ENCODE assay signal across 11 cellular contexts in the genomic region with DNA sequence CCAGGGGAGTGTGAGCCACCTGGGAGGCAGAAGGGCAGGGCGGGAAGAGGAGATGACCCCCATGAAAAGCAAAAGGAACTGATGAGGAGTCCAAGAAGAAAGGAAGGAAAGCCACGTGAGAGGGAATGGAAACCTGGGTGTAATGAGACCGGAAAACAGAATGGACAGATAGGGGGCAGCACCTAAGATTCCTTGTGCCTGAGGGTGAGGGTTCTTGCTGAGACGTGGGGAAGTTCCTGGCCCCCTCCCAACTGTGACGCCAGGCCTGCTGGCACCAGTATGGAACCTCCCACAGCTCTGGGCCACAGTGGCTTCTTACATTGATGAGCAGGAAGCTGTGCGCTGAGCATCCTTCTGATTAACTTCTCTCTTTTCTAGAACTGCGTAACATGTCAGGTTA. TPM values are rescaled to one million over a fixed set of nuclear protein-coding genes. Genes with fewer than 3 reads are reported as not detected.
DNase-seq lines count a peak whose midpoint lies in the region; ATAC-seq and TF ChIP-seq lines count a peak whose summit lies in the region.
"Had no signal": no experiment of that assay in that cellular context is flagged by ENCODE, and none has a peak within 500 bp of the region (broad histone marks: within the 10 kb centered on the region; RNA-seq: fewer than 3 reads in every experiment).

No MANE protein-coding gene starts in this region.

- DNase-seq in MCF 10A (ENCODE audit: unreplicated experiment) (peak; percentile 45), breast epithelium (ENCODE audit: low spot score in 2 of 2) (no peak), WTC11 (ENCODE audit: low spot score) (peak; percentile 33), iPS DF 19.7 (ENCODE audit: low read depth, low spot score) (peak; percentile 9), testis (peak; percentile 49), AG20443 (ENCODE audit: low spot score) (no peak), GM10266 (ENCODE audit: extremely low spot score) (no peak)
- DNase-seq: activated CD4-positive, CD25-positive, alpha-beta regulatory T cell had no signal

- H3K4me3 Mint-ChIP-seq in MCF 10A (ENCODE audit: unreplicated experiment) (no peak overlapping the region), WTC11 (no peak overlapping the region)
- H3K4me3 Mint-ChIP-seq: brain had no signal

- no peaks in the 10 kb centered on the region for H3K27me3 ChIP-seq in breast epithelium
- H3K27me3 ChIP-seq in testis: no peaks in the 10 kb centered on the region
- H3K27me3 ChIP-seq: BLaER1 had no signal

- H3K4me3 ChIP-seq in breast epithelium (no peak overlapping the region), testis (no peak overlapping the region)
- H3K4me3 ChIP-seq: BLaER1 had no signal

- H3K4me1 ChIP-seq in breast epithelium (no peaks in the 10 kb centered on the region), testis (no peaks in the 10 kb centered on the region)

- peak; percentile 93 for ATAC-seq in WTC11
- no peak for ATAC-seq in GM21360 (IDR thresholded peaks at IDR 0.05; ENCODE audit: unreplicated experiment)

- no peak overlapping the region for H3K27ac ChIP-seq in breast epithelium
- no peak overlapping the region for H3K27ac ChIP-seq in testis
- H3K27ac ChIP-seq: BLaER1 had no signal

- TF ChIP-seq CTCF in MCF 10A (IDR thresholded peaks at IDR 0.05; ENCODE audit: unreplicated experiment) (no peak), breast epithelium (IDR thresholded peaks at IDR 0.05) (no peak), WTC11 (IDR thresholded peaks at IDR 0.05) (no peak), testis (IDR thresholded peaks at IDR 0.05) (no peak), GM10266 (IDR thresholded peaks at IDR 0.05; ENCODE audit: control insufficient read depth, insufficient read depth, low read depth, missing control alignments) (no peak)

- CTCF ChIA-PET in MCF 10A (lab: Yijun Ruan, JAX): interaction anchor here (1.0 to 1.2 kb wide), 3 partner anchors 10 to 510 kb away, joined by 3 to 12 read pairs (median 4); no protein-coding TSS in a partner anchor
- CTCF ChIA-PET in WTC11 (lab: Charles Lee): interaction anchor here (0.7 to 4.1 kb wide), 13 partner anchors 10 to 274 kb away, joined by 3 to 24 read pairs (median 3); partner anchors contain the start of gene TTC7B

- H3K9me3 ChIP-seq in breast epithelium (no peaks in the 10 kb centered on the region), testis (no peaks in the 10 kb centered on the region)
- H3K9me3 ChIP-seq: BLaER1 had no signal

- 69 to 74% methylated on average over 7 of the region's 7 CpGs for WGBS in testis, 2 donors

- intact Hi-C loops in MCF 10A (cut with micrococcal nuclease) (no loop called here), breast epithelium (cut with DNase I; ENCODE audit: low total_unique reads) (no loop called here), testis (cut with DNase I; ENCODE audit: low total_unique reads) (no loop called here)

- no peak overlapping the region for H3K27ac Mint-ChIP-seq in MCF 10A (ENCODE audit: low read depth, unreplicated experiment)
- H3K27ac Mint-ChIP-seq in WTC11: no peak overlapping the region
- H3K27ac Mint-ChIP-seq: brain had no signal

- H3K27me3 Mint-ChIP-seq in MCF 10A (ENCODE audit: insufficient read depth, unreplicated experiment) (no peaks in the 10 kb centered on the region), WTC11 (ENCODE audit: low read depth) (no peaks in the 10 kb centered on the region)
- H3K27me3 Mint-ChIP-seq: brain had no signal

- H3K9me3 Mint-ChIP-seq in MCF 10A (ENCODE audit: unreplicated experiment) (no peaks in the 10 kb centered on the region), WTC11 (no peaks in the 10 kb centered on the region)
- H3K9me3 Mint-ChIP-seq: brain had no signal

- TF ChIP-seq POLR2A in breast epithelium (IDR thresholded peaks at IDR 0.05) (no peak), testis (IDR thresholded peaks at IDR 0.05) (no peak)

- H3K36me3 Mint-ChIP-seq in MCF 10A (ENCODE audit: insufficient read depth, unreplicated experiment) (peaks cover 3% of the 10 kb centered on the region), WTC11 (no peaks in the 10 kb centered on the region)

- H3K4me1 Mint-ChIP-seq in MCF 10A (ENCODE audit: insufficient read depth, unreplicated experiment) (peaks cover 14% of the 10 kb centered on the region), WTC11 (no peaks in the 10 kb centered on the region)
- H3K4me1 Mint-ChIP-seq: brain had no signal

- POLR2A ChIA-PET in MCF 10A (lab: Yijun Ruan, JAX): interaction anchor here (0.6 kb wide), 1 partner anchor 293 kb away, joined by 3 read pairs; no protein-coding TSS in a partner anchor
- POLR2A ChIA-PET in WTC11 (lab: Charles Lee): no interaction called here

- H3K36me3 ChIP-seq in breast epithelium (no peaks in the 10 kb centered on the region), testis (ENCODE audit: low read depth, missing control alignments) (no peaks in the 10 kb centered on the region)

- BruUV-seq in MCF 10A (replicated peaks; lab: Mats Ljungman, UMichigan): no TSS peak

TF ChIP-seq in WTC11, 78 proteins besides CTCF, POLR2A, EP300 and RAD21 (continues in another document):
- TF ChIP-seq STAT6 (CRISPR knock-in tag; conservative IDR thresholded peaks at IDR 0.05; ENCODE audit: low read depth) (no peak), NFE2L1 (CRISPR knock-in tag; IDR thresholded peaks at IDR 0.05) (no peak), HMGA2 (CRISPR knock-in tag; IDR thresholded peaks at IDR 0.05) (no peak), GTF2I (CRISPR knock-in tag; conservative IDR thresholded peaks at IDR 0.05) (no peak), SOX15 (CRISPR knock-in tag; IDR thresholded peaks at IDR 0.05) (no peak), ZNF281 (CRISPR knock-in tag; IDR thresholded peaks at IDR 0.05) (no peak), CREB1 (CRISPR knock-in tag; IDR thresholded peaks at IDR 0.05) (no peak), FOXK1 (CRISPR knock-in tag; IDR thresholded peaks at IDR 0.05) (no peak), EMX1 (CRISPR knock-in tag; IDR thresholded peaks at IDR 0.05) (no peak)
- TF ChIP-seq, protein P1, sequence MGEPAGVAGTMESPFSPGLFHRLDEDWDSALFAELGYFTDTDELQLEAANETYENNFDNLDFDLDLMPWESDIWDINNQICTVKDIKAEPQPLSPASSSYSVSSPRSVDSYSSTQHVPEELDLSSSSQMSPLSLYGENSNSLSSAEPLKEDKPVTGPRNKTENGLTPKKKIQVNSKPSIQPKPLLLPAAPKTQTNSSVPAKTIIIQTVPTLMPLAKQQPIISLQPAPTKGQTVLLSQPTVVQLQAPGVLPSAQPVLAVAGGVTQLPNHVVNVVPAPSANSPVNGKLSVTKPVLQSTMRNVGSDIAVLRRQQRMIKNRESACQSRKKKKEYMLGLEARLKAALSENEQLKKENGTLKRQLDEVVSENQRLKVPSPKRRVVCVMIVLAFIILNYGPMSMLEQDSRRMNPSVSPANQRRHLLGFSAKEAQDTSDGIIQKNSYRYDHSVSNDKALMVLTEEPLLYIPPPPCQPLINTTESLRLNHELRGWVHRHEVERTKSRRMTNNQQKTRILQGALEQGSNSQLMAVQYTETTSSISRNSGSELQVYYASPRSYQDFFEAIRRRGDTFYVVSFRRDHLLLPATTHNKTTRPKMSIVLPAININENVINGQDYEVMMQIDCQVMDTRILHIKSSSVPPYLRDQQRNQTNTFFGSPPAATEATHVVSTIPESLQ (CRISPR knock-in tag; IDR thresholded peaks at IDR 0.05): no peak

RNA-seq across cellular contexts. Expression of gene TTC7B, which starts 30.8 kb away (rescaled TPM):
- total RNA-seq in MCF 10A (2022): 31.1 and 52.8 TPM in 2 replicates
- 10 to 100 TPM; 14.0 to 29.1 (median 22.0) TPM for total RNA-seq in breast epithelium
- 27.6 to 37.0 TPM (median 31.7 TPM) in 3 replicates for total RNA-seq in WTC11 (2021)
- 10 to 100 TPM; 12.1 to 17.0 TPM for total RNA-seq in testis
- 11.3 TPM for polyA plus RNA-seq in testis (ENCODE audit: insufficient read depth, low read depth, low replicate concordance)

Comparison
In these comparisons a context has a peak if more than half of its experiments do, and no peak if none do; other contexts are left out.
1. DNase-seq: peak in MCF 10A (single experiment), WTC11 (single experiment), iPS DF 19.7 (single experiment) and testis (single experiment); none in breast epithelium (0 of 2), AG20443 (single experiment) and GM10266 (single experiment).